In genomic region chr15:50219820-50220219, GRCh38 we compare ENCODE assay signal across 20 cellular contexts. TPM values are rescaled to one million over a fixed set of nuclear protein-coding genes. Genes with fewer than 3 reads are reported as not detected.
A peak's percentile ranks its signal among the peaks of the same experiment; 100 is the strongest.
DNase-seq lines count a peak whose midpoint lies in the region; ATAC-seq and TF ChIP-seq lines count a peak whose summit lies in the region.
"Had no signal": no experiment of that assay in that cellular context is flagged by ENCODE, and none has a peak within 500 bp of the region (broad histone marks: within the 10 kb centered on the region; RNA-seq: fewer than 3 reads in every experiment).

No MANE protein-coding gene starts in this region.

- no peaks in the 10 kb centered on the region for H3K4me1 ChIP-seq in breast epithelium
- H3K4me1 ChIP-seq: sigmoid colon had no signal

- H3K27me3 Mint-ChIP-seq in MCF 10A (ENCODE audit: insufficient read depth, unreplicated experiment), result no peaks in the 10 kb centered on the region
- H3K27me3 Mint-ChIP-seq in stimulated activated naive CD8-positive, alpha-beta T cell treated with anti-CD3 and anti-CD28 coated beads, Interleukin-15, amount 100 ng/mL, for 72 hours, result peaks cover 6% of the 10 kb centered on the region
- H3K27me3 Mint-ChIP-seq: activated naive CD4-positive, alpha-beta T cell treated with anti-CD3 and anti-CD28 coated beads, Interleukin-2, amount 10 ng/mL, durations not matched to agents 7 days and 5 days had no signal

- no peaks in the 10 kb centered on the region for H3K36me3 Mint-ChIP-seq in MCF 10A (ENCODE audit: insufficient read depth, unreplicated experiment)

- peak; percentile 79 for ATAC-seq in stimulated activated naive CD8-positive, alpha-beta T cell treated with anti-CD3 and anti-CD28 coated beads, Interleukin-15, amount 100 ng/mL, for 72 hours
- no peak for ATAC-seq in omental fat pad (ENCODE audit: low FRiP score)
- no peak for ATAC-seq in GM21528 (IDR thresholded peaks at IDR 0.05; ENCODE audit: low FRiP score, unreplicated experiment)
- no peak for ATAC-seq in HG02759 (IDR thresholded peaks at IDR 0.05; ENCODE audit: unreplicated experiment)
- ATAC-seq: left cardiac atrium had no signal

- CTCF ChIA-PET in MCF 10A (lab: Yijun Ruan, JAX), result interaction anchor here (0.7 to 1.0 kb wide), 2 partner anchors 14 to 539 kb away, joined by 4 read pairs; no protein-coding TSS in a partner anchor

- DNase-seq in MCF 10A (ENCODE audit: unreplicated experiment) (peak; percentile 41), breast epithelium (ENCODE audit: low spot score in 2 of 2) (no peak), NCI-H226 (peak; percentile 43), fibroblast of gingiva (ENCODE audit: low read depth) (peak; percentile 7), omental fat pad (ENCODE audit: low spot score) (no peak)
- peak in 1 of 2 donors; percentile 12 for DNase-seq in stimulated activated naive CD8-positive, alpha-beta T cell treated with anti-CD3 and anti-CD28 coated beads, Interleukin-15, amount 100 ng/mL, for 72 hours
- DNase-seq: activated naive CD4-positive, alpha-beta T cell treated with anti-CD3 and anti-CD28 coated beads, Interleukin-2, amount 10 ng/mL, durations not matched to agents 7 days and 5 days; COR-L47; H9; left cardiac atrium; MV-4-11; NCI-H2171 treated with DMSO at 0.1 percent for 48 hours; occipital lobe; SHP77 treated with DMSO at 0.1 percent for 48 hours; sigmoid colon; stimulated activated CD4-positive, alpha-beta T cell treated with anti-CD3 and anti-CD28 coated beads, Interleukin-4, amount 100 ng/mL, for 1 hour; T-helper 2 cell had no signal

- no peak overlapping the region for H3K4me3 ChIP-seq in breast epithelium
- H3K4me3 ChIP-seq: sigmoid colon had no signal

- H3K4me3 Mint-ChIP-seq in MCF 10A (ENCODE audit: unreplicated experiment), result no peak overlapping the region
- H3K4me3 Mint-ChIP-seq in stimulated activated naive CD8-positive, alpha-beta T cell treated with anti-CD3 and anti-CD28 coated beads, Interleukin-15, amount 100 ng/mL, for 72 hours, result no peak overlapping the region
- H3K4me3 Mint-ChIP-seq: activated naive CD4-positive, alpha-beta T cell treated with anti-CD3 and anti-CD28 coated beads, Interleukin-2, amount 10 ng/mL, durations not matched to agents 7 days and 5 days; H9 had no signal

- no peaks in the 10 kb centered on the region for H3K4me1 Mint-ChIP-seq in MCF 10A (ENCODE audit: insufficient read depth, unreplicated experiment)
- H3K4me1 Mint-ChIP-seq in stimulated activated naive CD8-positive, alpha-beta T cell treated with anti-CD3 and anti-CD28 coated beads, Interleukin-15, amount 100 ng/mL, for 72 hours, result peaks cover 29% of the 10 kb centered on the region
- H3K4me1 Mint-ChIP-seq: activated naive CD4-positive, alpha-beta T cell treated with anti-CD3 and anti-CD28 coated beads, Interleukin-2, amount 10 ng/mL, durations not matched to agents 7 days and 5 days; H9 had no signal

- TF ChIP-seq POLR2A in breast epithelium (IDR thresholded peaks at IDR 0.05), result no peak

- intact Hi-C loops in MCF 10A (cut with micrococcal nuclease), result no loop called here
- intact Hi-C loops in breast epithelium (cut with DNase I; ENCODE audit: low total_unique reads), result no loop called here

- TF ChIP-seq CTCF in MCF 10A (IDR thresholded peaks at IDR 0.05; ENCODE audit: unreplicated experiment) (no peak), breast epithelium (IDR thresholded peaks at IDR 0.05) (no peak), omental fat pad (IDR thresholded peaks at IDR 0.05) (no peak)

- POLR2A ChIA-PET in MCF 10A (lab: Yijun Ruan, JAX), result interaction anchor here (0.6 to 0.7 kb wide), 2 partner anchors 916 to 1602 kb away, joined by 3 to 5 read pairs; no protein-coding TSS in a partner anchor

- H3K27me3 ChIP-seq in breast epithelium, result no peaks in the 10 kb centered on the region
- H3K27me3 ChIP-seq: sigmoid colon had no signal

- H3K36me3 ChIP-seq in breast epithelium, result no peaks in the 10 kb centered on the region
- H3K36me3 ChIP-seq: sigmoid colon had no signal

- H3K9me3 Mint-ChIP-seq in MCF 10A (ENCODE audit: unreplicated experiment), result no peaks in the 10 kb centered on the region
- H3K9me3 Mint-ChIP-seq in stimulated activated naive CD8-positive, alpha-beta T cell treated with anti-CD3 and anti-CD28 coated beads, Interleukin-15, amount 100 ng/mL, for 72 hours, result peaks cover 0 to 9% of the 10 kb centered on the region in 2 donors
- H3K9me3 Mint-ChIP-seq: activated naive CD4-positive, alpha-beta T cell treated with anti-CD3 and anti-CD28 coated beads, Interleukin-2, amount 10 ng/mL, durations not matched to agents 7 days and 5 days had no signal

- H3K9me3 ChIP-seq in breast epithelium, result no peaks in the 10 kb centered on the region
- H3K9me3 ChIP-seq: sigmoid colon had no signal

- no peak overlapping the region for H3K27ac ChIP-seq in breast epithelium
- H3K27ac ChIP-seq: sigmoid colon had no signal

- H3K27ac Mint-ChIP-seq in MCF 10A (ENCODE audit: low read depth, unreplicated experiment), result no peak overlapping the region
- H3K27ac Mint-ChIP-seq in stimulated activated naive CD8-positive, alpha-beta T cell treated with anti-CD3 and anti-CD28 coated beads, Interleukin-15, amount 100 ng/mL, for 72 hours, result peak overlapping the region in 1 of 2 donors; percentile 83
- H3K27ac Mint-ChIP-seq: activated naive CD4-positive, alpha-beta T cell treated with anti-CD3 and anti-CD28 coated beads, Interleukin-2, amount 10 ng/mL, durations not matched to agents 7 days and 5 days had no signal

- BruUV-seq in MCF 10A (replicated peaks; lab: Mats Ljungman, UMichigan), result no TSS peak

RNA-seq across cellular contexts. Expression of gene SLC27A2, which starts 37.8 kb away (rescaled TPM):
- total RNA-seq in MCF 10A (2022), result 0.64 and 0.84 TPM in 2 replicates
- 1 to 10 TPM in 2 of 3 donors, under 1 TPM in 1; 0.96 to 5.6 (median 3.5) TPM for total RNA-seq in breast epithelium
- 10 to 100 TPM in 1 of 4 donors, 1 to 10 TPM in 3; 1.6 to 11.4 (median 5.5) TPM for total RNA-seq in omental fat pad
- total RNA-seq: cardiac septum had no signal

RNA-seq across cellular contexts. Expression of gene HDC, which starts 45.7 kb away (rescaled TPM):
- not detected in 2 replicates for total RNA-seq in MCF 10A (2022)
- total RNA-seq in breast epithelium, result 10 to 100 TPM in 1 of 3 donors, 1 to 10 TPM in 1, not detected in 1; 1.0 to 11.0 TPM
- total RNA-seq in omental fat pad, result 1 to 10 TPM in 3 of 4 donors, not detected in 1; 2.4 to 10.0 (median 2.6) TPM
- total RNA-seq: H9, occipital lobe had no signal

Comparison
In these comparisons a context has a peak if more than half of its experiments do, and no peak if none do; other contexts are left out.
1. DNase-seq: peak in MCF 10A (single experiment), NCI-H226 (single experiment) and fibroblast of gingiva (single experiment); none in breast epithelium (0 of 2) and omental fat pad (single experiment).